In the genomic region with DNA sequence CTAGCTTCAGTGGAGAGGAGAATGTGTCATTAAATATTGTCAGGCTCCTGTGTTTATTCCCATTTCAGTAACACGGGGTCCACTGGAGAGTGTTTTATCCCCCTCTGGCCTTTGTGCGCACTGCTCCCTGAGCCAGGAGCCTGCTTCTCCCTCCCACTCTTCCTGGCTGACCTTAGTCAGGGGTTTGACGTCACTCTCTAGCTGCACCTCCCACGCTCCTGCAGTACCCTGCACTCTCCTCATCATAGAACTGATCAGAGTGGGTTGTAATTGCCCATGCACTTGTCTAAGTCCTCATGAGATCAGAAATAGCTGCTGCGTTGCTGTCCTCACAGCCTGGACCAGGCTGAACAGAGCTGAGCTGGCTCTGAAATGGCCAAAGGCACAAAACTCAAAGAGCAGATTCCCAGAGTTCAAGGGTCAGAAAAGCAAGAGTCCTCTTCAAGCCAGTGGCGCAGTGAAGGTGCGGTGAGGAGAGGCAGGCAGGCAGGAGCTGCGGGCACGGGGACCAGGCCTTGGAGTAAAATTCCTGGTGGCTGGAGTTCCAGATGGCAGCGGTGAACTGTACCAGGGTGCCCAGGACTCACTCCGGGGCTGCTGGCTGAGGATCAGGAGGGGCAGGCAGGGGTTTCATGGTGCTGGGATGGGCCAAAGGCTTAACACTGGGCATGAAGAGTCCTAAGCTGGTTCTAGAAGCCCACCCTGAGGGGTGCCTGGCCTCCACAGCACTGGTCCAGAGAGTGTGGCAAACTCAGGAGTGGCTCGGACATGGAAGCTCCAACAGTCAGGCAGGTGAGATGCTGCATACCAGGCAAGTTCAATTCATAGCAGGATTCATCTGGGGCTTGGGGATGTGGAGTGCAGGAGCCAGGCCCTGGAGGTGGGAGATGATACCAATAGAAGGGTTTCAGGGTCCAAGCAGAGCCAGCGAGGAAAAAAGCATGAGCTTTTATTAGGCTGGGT, we compare ENCODE assay signal across 1 cellular context.
TF ChIP-seq lines count a peak whose summit lies in the region.

No MANE protein-coding gene starts in this region.

TF ChIP-seq in K562, 482 proteins besides CTCF, POLR2A, EP300 and RAD21 (continued from another document):
- TF ChIP-seq, protein P1, sequence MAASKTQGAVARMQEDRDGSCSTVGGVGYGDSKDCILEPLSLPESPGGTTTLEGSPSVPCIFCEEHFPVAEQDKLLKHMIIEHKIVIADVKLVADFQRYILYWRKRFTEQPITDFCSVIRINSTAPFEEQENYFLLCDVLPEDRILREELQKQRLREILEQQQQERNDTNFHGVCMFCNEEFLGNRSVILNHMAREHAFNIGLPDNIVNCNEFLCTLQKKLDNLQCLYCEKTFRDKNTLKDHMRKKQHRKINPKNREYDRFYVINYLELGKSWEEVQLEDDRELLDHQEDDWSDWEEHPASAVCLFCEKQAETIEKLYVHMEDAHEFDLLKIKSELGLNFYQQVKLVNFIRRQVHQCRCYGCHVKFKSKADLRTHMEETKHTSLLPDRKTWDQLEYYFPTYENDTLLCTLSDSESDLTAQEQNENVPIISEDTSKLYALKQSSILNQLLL (CRISPR knock-in tag; IDR thresholded peaks at IDR 0.05; ENCODE audit: borderline replicate concordance), result no peak
- TF ChIP-seq EGR1 (conservative IDR thresholded peaks at IDR 0.05) (peak; percentile 63), PHB (CRISPR knock-in tag; IDR thresholded peaks at IDR 0.05) (no peak), ATF1 (CRISPR knock-in tag; IDR thresholded peaks at IDR 0.05) (no peak), ATF1 (tag; IDR thresholded peaks at IDR 0.05) (no peak)
